In the genomic region with DNA sequence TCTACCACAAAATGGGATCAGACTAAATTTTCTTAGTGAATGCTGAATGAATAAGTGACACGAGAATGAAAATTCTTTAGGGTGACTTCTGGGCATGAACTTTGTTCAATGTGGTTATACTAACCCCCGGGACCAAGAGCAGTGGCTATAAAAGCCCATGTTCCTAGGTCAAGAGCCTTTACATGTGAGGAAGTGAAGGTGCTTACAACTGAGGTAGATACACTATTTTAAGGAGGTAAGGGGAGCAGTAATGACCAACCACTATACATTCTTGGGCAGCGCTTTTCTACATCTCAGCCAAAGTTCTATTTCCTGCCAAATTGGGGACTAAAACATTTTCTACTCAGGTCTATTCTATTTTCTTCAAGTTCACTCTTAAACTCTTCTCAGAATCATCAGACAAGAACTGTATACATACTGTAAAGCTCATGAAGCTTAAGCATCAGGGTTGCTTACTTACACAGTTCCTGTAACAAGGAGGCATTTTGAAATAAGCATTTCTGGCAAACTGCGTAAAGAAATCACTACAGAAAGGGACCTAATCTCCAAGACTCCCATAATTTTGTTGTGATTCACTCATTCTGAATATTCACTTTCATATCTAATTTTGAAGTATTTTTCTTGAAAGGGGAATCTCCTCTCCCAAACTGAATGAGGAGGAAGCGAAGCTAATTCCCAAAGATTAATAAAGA, we compare ENCODE assay signal across 13 cellular contexts. TPM values are rescaled to one million over a fixed set of nuclear protein-coding genes. Genes with fewer than 3 reads are reported as not detected.
DNase-seq lines count a peak whose midpoint lies in the region; ATAC-seq and TF ChIP-seq lines count a peak whose summit lies in the region.
"Had no signal": no experiment of that assay in that cellular context is flagged by ENCODE, and none has a peak within 500 bp of the region (broad histone marks: within the 10 kb centered on the region; RNA-seq: fewer than 3 reads in every experiment).

No MANE protein-coding gene starts in this region.

- peaks cover 0 to 36% (median 14%) of the 10 kb centered on the region in 12 donors for H3K9me3 ChIP-seq in heart left ventricle
- no peaks in the 10 kb centered on the region for H3K9me3 ChIP-seq in transverse colon
- H3K9me3 ChIP-seq: SJSA1 had no signal

- no peak for ATAC-seq in heart left ventricle
- no peak for ATAC-seq in left cardiac atrium
- no peak for ATAC-seq in memory B cell (ENCODE audit: low read depth)
- ATAC-seq in HG03439 (IDR thresholded peaks at IDR 0.05; ENCODE audit: unreplicated experiment): no peak
- ATAC-seq in left lobe of liver: no peak

- TF ChIP-seq CTCF in heart left ventricle (IDR thresholded peaks at IDR 0.05): no peak
- no peak for TF ChIP-seq CTCF in choroid plexus epithelial cell (conservative IDR thresholded peaks at IDR 0.05; ENCODE audit: low read depth, low read length)
- TF ChIP-seq CTCF in transverse colon (IDR thresholded peaks at IDR 0.05): no peak

- no peak for DNase-seq in heart left ventricle
- no peak for DNase-seq in left cardiac atrium
- DNase-seq in choroid plexus epithelial cell (ENCODE audit: low read depth): peak; percentile 64
- no peak for DNase-seq in memory B cell (ENCODE audit: low spot score in 2 of 2)
- DNase-seq in transverse colon: no peak
- DNase-seq in AG20443 (ENCODE audit: low spot score): no peak
- DNase-seq in left lobe of liver (ENCODE audit: low spot score): no peak
- DNase-seq: activated CD4-positive, alpha-beta T cell treated with anti-CD3 and anti-CD28 coated beads, Interleukin-2, amount 50 U/mL, for 4 hours; NCI-H446; stimulated activated naive CD4-positive, alpha-beta T cell treated with Interleukin-2 at 50 U/mL for 16 hours had no signal

- H3K27ac ChIP-seq in heart left ventricle (peak overlapping the region; percentile 78 to 95 (median 88)), transverse colon (peak overlapping the region in 3 of 4 donors; percentile 20 to 77 (median 64))
- H3K27ac ChIP-seq: KMS-11, SJSA1 had no signal

- no peak overlapping the region for H3K27ac Mint-ChIP-seq in memory B cell

- H3K36me3 ChIP-seq in heart left ventricle: no peaks in the 10 kb centered on the region
- no peaks in the 10 kb centered on the region for H3K36me3 ChIP-seq in transverse colon

- in situ Hi-C loops in transverse colon (cut with MboI; ENCODE audit: low pct_ligation_motif_present in 1 of 4, low pct_unique_long_range_greater_than_20kb in 1 of 4, low sequenced_read_pairs in 3 of 4): loop anchor here in 1 of 4 donors (25.0 kb wide), 1 partner anchor 184 kb away; no protein-coding TSS in a partner anchor

- H3K4me1 Mint-ChIP-seq in memory B cell: peaks cover 10% of the 10 kb centered on the region

- peaks cover 0 to 15% (median 0%) of the 10 kb centered on the region in 12 donors for H3K4me1 ChIP-seq in heart left ventricle
- H3K4me1 ChIP-seq in transverse colon: peaks cover 3 to 11% (median 10%) of the 10 kb centered on the region in 4 donors

- H3K36me3 Mint-ChIP-seq in memory B cell: peaks cover 2% of the 10 kb centered on the region

- TF ChIP-seq POLR2A in heart left ventricle (IDR thresholded peaks at IDR 0.05): no peak
- TF ChIP-seq POLR2A in transverse colon (IDR thresholded peaks at IDR 0.05): no peak

- H3K4me3 ChIP-seq in heart left ventricle: peak overlapping the region; percentile 54 to 98 (median 72)
- H3K4me3 ChIP-seq in choroid plexus epithelial cell (ENCODE audit: low read depth, low read length): peak overlapping the region; percentile 83
- H3K4me3 ChIP-seq in transverse colon: peak overlapping the region in 1 of 4 donors; percentile 68

- H3K27me3 Mint-ChIP-seq in memory B cell: peaks cover 22% of the 10 kb centered on the region

- intact Hi-C loops in heart left ventricle (cut with DNase I) (loop anchor here in 8 of 10 donors (2.0 to 5.0 kb wide), 7 partner anchors 51 to 199 kb away; no protein-coding TSS in a partner anchor), left cardiac atrium (cut with DNase I) (no loop called here), transverse colon (cut with DNase I; ENCODE audit: low total_unique reads) (loop anchor here (10.0 kb wide), 1 partner anchor 201 kb away; no protein-coding TSS in a partner anchor)

- peaks cover 6% of the 10 kb centered on the region for H3K9me3 Mint-ChIP-seq in memory B cell

- H3K4me3 Mint-ChIP-seq in memory B cell: peak overlapping the region; percentile 67

- TF ChIP-seq EP300 in transverse colon (IDR thresholded peaks at IDR 0.05; ENCODE audit: low read depth): no peak

- 52 to 73% (median 62%) methylated on average over 5 of the region's 5 CpGs for WGBS in heart left ventricle, 4 donors
- WGBS in transverse colon (ENCODE audit: low coverage in 1 of 2), 2 donors: 76% methylated on average over 3 to 5 of the region's 5 CpGs

- H3K27me3 ChIP-seq in heart left ventricle: peaks cover 0 to 19% (median 0%) of the 10 kb centered on the region in 9 donors
- peaks cover 83% of the 10 kb centered on the region for H3K27me3 ChIP-seq in transverse colon
- H3K27me3 ChIP-seq: SJSA1 had no signal

RNA-seq across cellular contexts. Expression of gene ARHGAP29, which starts 8.5 kb away (rescaled TPM):
- total RNA-seq in heart left ventricle (10 to 100 TPM; 21.9 to 35.7 (median 29.7) TPM), left cardiac atrium (10 to 100 TPM; 29.4 to 38.9 TPM), transverse colon (1 to 10 TPM; 4.1 to 8.9 (median 5.4) TPM), left lobe of liver (20.3 TPM)
- polyA plus RNA-seq in heart left ventricle: 10 to 100 TPM; 11.0 to 12.5 TPM

Comparison
In these comparisons a context has a peak if more than half of its experiments do, and no peak if none do; other contexts are left out.
1. intact Hi-C loops: an anchor here in heart left ventricle (2.0 to 5.0 kb wide) and transverse colon (10.0 kb wide); none called in left cardiac atrium.